Comparison of ENCODE assay signal across 8 cellular contexts in genomic region chr6:161417712-161418457, GRCh38.
DNase-seq lines count a peak whose midpoint lies in the region; ATAC-seq and TF ChIP-seq lines count a peak whose summit lies in the region.

No MANE protein-coding gene starts in this region.

- DNase-seq in NCI-H1417 treated with DMSO at 0.1 percent for 48 hours (lab: John Stamatoyannopoulos, UW): peak; percentile 6
- DNase-seq in fibroblast of gingiva (ENCODE audit: low read depth): peak; percentile 36
- DNase-seq in renal cortical epithelial cell (ENCODE audit: low read depth): peak; percentile 93
- DNase-seq in stimulated activated naive CD4-positive, alpha-beta T cell treated with Interleukin-2 at 50 U/mL for 16 hours (lab: John Stamatoyannopoulos, UW): no peak
- DNase-seq in amniotic stem cell (lab: John Stamatoyannopoulos, UW): no peak
- no peak for DNase-seq in central memory CD4-positive, alpha-beta T cell
- DNase-seq in activated effector memory CD4-positive, alpha-beta T cell treated with anti-CD3 and anti-CD28 coated beads, Interleukin-2, amount 50 U/mL, for 16 hours: no peak

- TF ChIP-seq POLR2A in GM18505 (IDR thresholded peaks at IDR 0.05; ENCODE audit: borderline replicate concordance, extremely low read depth, insufficient read depth, insufficient read length): no peak

- peak; percentile 15 for ATAC-seq in GM18505 (IDR thresholded peaks at IDR 0.05; ENCODE audit: unreplicated experiment)

Comparison
In these comparisons a context has a peak if more than half of its experiments do, and no peak if none do; other contexts are left out.
1. DNase-seq: peak in NCI-H1417 treated with DMSO at 0.1 percent for 48 hours (single experiment), fibroblast of gingiva (single experiment) and renal cortical epithelial cell (single experiment); none in stimulated activated naive CD4-positive, alpha-beta T cell treated with Interleukin-2 at 50 U/mL for 16 hours (single experiment), amniotic stem cell (single experiment), central memory CD4-positive, alpha-beta T cell (single experiment) and activated effector memory CD4-positive, alpha-beta T cell treated with anti-CD3 and anti-CD28 coated beads, Interleukin-2, amount 50 U/mL, for 16 hours (single experiment).